Comparison of ENCODE assay signal across 8 cellular contexts in genomic region chr19:1449467-1450442, GRCh38. TPM values are rescaled to one million over a fixed set of nuclear protein-coding genes. Genes with fewer than 3 reads are reported as not detected.
DNase-seq lines count a peak whose midpoint lies in the region; ATAC-seq, FAIRE-seq and TF ChIP-seq lines count a peak whose summit lies in the region.
"Had no signal": no experiment of that assay in that cellular context is flagged by ENCODE, and none has a peak within 500 bp of the region (broad histone marks: within the 10 kb centered on the region; RNA-seq: fewer than 3 reads in every experiment).

Gene APC2, plus strand, starts transcription at chr19:1450121. Its CDS starts 2,881 bp downstream, at chr19:1453002.

- WGBS in GM12878 (ENCODE audit: insufficient coverage, insufficient replicate concordance, low lambda C conversion rate, missing lambda C conversion rate), result 7% methylated on average over 52 of the region's 74 CpGs
- whole genome bisulfite sequencing in esophagus squamous epithelium, 2 donors, result 0 to 13% methylated on average over 3 to 10 of the region's 74 CpGs

- no peak for TF ChIP-seq RAD21 in GM12878 (IDR thresholded peaks at IDR 0.05; ENCODE audit: insufficient read depth, low read depth, low read length)

- H3K9me3 ChIP-seq in GM12878 (replicated peaks; ENCODE audit: control insufficient read depth, insufficient read depth, low read length) (no peaks in the 10 kb centered on the region), neuron (ENCODE audit: low read length) (no peaks in the 10 kb centered on the region), esophagus squamous epithelium (no peaks in the 10 kb centered on the region)
- H3K9me3 ChIP-seq: adrenal gland had no signal

- H3K9ac ChIP-seq in GM12878 (ENCODE audit: control insufficient read depth, insufficient read depth, low read length), result no peak within 1 kb of the TSS

- no peaks in the 10 kb centered on the region for H3K36me3 ChIP-seq in GM12878 (ENCODE audit: control insufficient read depth in 2 of 2, insufficient read depth in 2 of 2, low read length in 1 of 2)
- peaks cover 18% of the 10 kb centered on the region for H3K36me3 ChIP-seq in neuron (ENCODE audit: insufficient read depth, low read length)
- no peaks in the 10 kb centered on the region for H3K36me3 ChIP-seq in esophagus squamous epithelium
- H3K36me3 ChIP-seq: adrenal gland had no signal

- CTCF ChIA-PET in GM12878 (lab: Yijun Ruan, JAX), result no interaction called here

- H3K27me3 ChIP-seq in GM12878 (replicated peaks in 1 of 2; ENCODE audit: control insufficient read depth in 2 of 2, insufficient read depth in 2 of 2, low read length in 1 of 2) (peaks cover 10 to 14% of the 10 kb centered on the region in 2 experiments), neuron (ENCODE audit: insufficient read depth, low read length) (no peaks in the 10 kb centered on the region), esophagus squamous epithelium (peaks cover 48 to 96% (median 59%) of the 10 kb centered on the region in 4 donors)

- POLR2A ChIA-PET in GM12878 (lab: Charles Lee), result no interaction called here

- DNase-seq in DMS79 treated with DMSO at 0.1 percent for 48 hours (lab: John Stamatoyannopoulos, UW), result peak; percentile 72
- DNase-seq in NCI-H146 (lab: John Stamatoyannopoulos, UW), result peak; percentile 82
- DNase-seq in GM12878 (ENCODE audit: low read depth, low spot score), result no peak
- DNase-seq in GM12891 (ENCODE audit: insufficient read length, low spot score), result no peak
- no peak for DNase-seq in HPDE6-E6E7 (ENCODE audit: extremely low spot score)
- DNase-seq in esophagus squamous epithelium (lab: John Stamatoyannopoulos, UW), result no peak

- no peaks in the 10 kb centered on the region for H4K20me1 ChIP-seq in GM12878 (ENCODE audit: control insufficient read depth, insufficient read depth)

- in situ Hi-C loops in GM12878 (cut with MboI), result no loop called here

- no peak within 1 kb of the TSS for H3K4me2 ChIP-seq in GM12878 (ENCODE audit: control insufficient read depth, insufficient read depth)

- intact Hi-C loops in GM12878 (cut with micrococcal nuclease; ENCODE audit: unreplicated experiment), result no loop called here
- intact Hi-C loops in esophagus squamous epithelium (cut with DNase I), result loop anchor here (10.0 kb wide), 1 partner anchor 165 kb away; the partner anchor contains the start of gene EFNA2

- no peaks in the 10 kb centered on the region for H3K79me2 ChIP-seq in GM12878 (ENCODE audit: control insufficient read depth, insufficient read depth, low read length)

- ATAC-seq in GM12878, result peak; percentile 29; the same call in 2 of the 3 replicates

- H3K4me1 ChIP-seq in GM12878 (ENCODE audit: control insufficient read depth, insufficient read depth, low read length), result peaks cover 5% of the 10 kb centered on the region; the same call in 1 of the 2 replicates
- peaks cover 54% of the 10 kb centered on the region for H3K4me1 ChIP-seq in neuron (ENCODE audit: insufficient read depth, low read length)
- peaks cover 25 to 55% (median 29%) of the 10 kb centered on the region in 3 donors for H3K4me1 ChIP-seq in esophagus squamous epithelium

- no peak for TF ChIP-seq CTCF in GM12878 (IDR thresholded peaks at IDR 0.05 in 2 of 3, conservative IDR thresholded peaks at IDR 0.05 in 1 of 3; ENCODE audit: control insufficient read depth in 2 of 3, extremely low read depth in 1 of 3, insufficient read depth in 1 of 3, low read depth in 3 of 3, low read length in 3 of 3)
- no peak for TF ChIP-seq CTCF in esophagus squamous epithelium (IDR thresholded peaks at IDR 0.05)

- TF ChIP-seq POLR2A in GM12878 (IDR thresholded peaks at IDR 0.05; ENCODE audit: low read depth, low read length) (no peak), GM12891 (IDR thresholded peaks at IDR 0.05; ENCODE audit: low read depth, low read length) (no peak), esophagus squamous epithelium (IDR thresholded peaks at IDR 0.05) (no peak)

- FAIRE-seq in GM12878 (lab: Jason Lieb, UNC), result no peak
- FAIRE-seq in GM12891 (lab: Jason Lieb, UNC), result no peak

- no TSS peak for BruUV-seq in GM12878 (replicated peaks; lab: Mats Ljungman, UMichigan)

- SMC1A ChIA-PET in GM12878 (lab: Charles Lee; ENCODE audit: uncharacterized antibody, unreplicated experiment), result no interaction called here

- H3K4me3 ChIP-seq in GM12878 (no peak within 1 kb of the TSS), neuron (ENCODE audit: low read length) (peak within 1 kb of the TSS; percentile 73), esophagus squamous epithelium (peak within 1 kb of the TSS in 1 of 4 donors; percentile 3)
- H3K4me3 ChIP-seq: adrenal gland had no signal

- RAD21 ChIA-PET in GM12878 (lab: Charles Lee; ENCODE audit: unreplicated experiment), result no interaction called here

- TF ChIP-seq EP300 in GM12878 (IDR thresholded peaks at IDR 0.05; ENCODE audit: borderline replicate concordance in 1 of 2, control insufficient read depth in 1 of 2, low read depth in 2 of 2, low read length in 2 of 2), result no peak

- H3K27ac ChIP-seq in GM12878 (ENCODE audit: control insufficient read depth, insufficient read depth) (no peak within 1 kb of the TSS), esophagus squamous epithelium (no peak within 1 kb of the TSS)

- H2AFZ ChIP-seq in GM12878 (ENCODE audit: control insufficient read depth, low read depth, low read length) (no peak within 1 kb of the TSS), neuron (ENCODE audit: low read depth, low read length) (no peak within 1 kb of the TSS)

TF ChIP-seq in GM12878, 131 proteins besides CTCF, POLR2A, EP300 and RAD21:
- peak; percentile 57 for TF ChIP-seq SP1 (IDR thresholded peaks at IDR 0.05; ENCODE audit: low read depth, low read length)
- peak; percentile 74 for TF ChIP-seq SUZ12 (IDR thresholded peaks at IDR 0.05; ENCODE audit: unreplicated experiment)
- TF ChIP-seq CBX3 (IDR thresholded peaks at IDR 0.05; ENCODE audit: borderline replicate concordance, low read depth), result no peak
- TF ChIP-seq ZBED1 (IDR thresholded peaks at IDR 0.05; ENCODE audit: borderline replicate concordance), result no peak

TF ChIP-seq in GM12891, 5 proteins besides CTCF, POLR2A, EP300 and RAD21:
- no peak for TF ChIP-seq SPI1 (IDR thresholded peaks at IDR 0.05; ENCODE audit: low read depth, low read length)
- TF ChIP-seq PAX5 (IDR thresholded peaks at IDR 0.05; ENCODE audit: insufficient read depth, low read length, severe bottlenecking), result no peak
TF ChIP-seq in GM12891: peak in this region for 0.

RNA-seq across cellular contexts. Expression of gene APC2, which starts in this region (rescaled TPM):
- total RNA-seq in GM12878 (2013; cell fraction: nucleolus; rRNA removed), result 0.34 and 0.46 TPM in 2 replicates
- under 0.01 and 0.11 TPM in 2 replicates for total RNA-seq in GM12878 (2014; rRNA removed)
- total RNA-seq in GM12878 (2014; rRNA removed; fragmentation: Illumina TruSeq; extraction: Trizol), result 0.05 TPM in 1 of 2 replicates, not detected in the other
- 0.08 and 0.26 TPM in 2 replicates for total RNA-seq in GM12878 (2021)
- 0.31 TPM for polyA plus RNA-seq in GM12878 (2011; ENCODE audit: low read depth)
- polyA plus RNA-seq in GM12878 (2011; rRNA removed), result not detected in 2 replicates
- 0.03 TPM in 1 of 2 replicates, not detected in the other for polyA plus RNA-seq in GM12878 (2011; cell fraction: cytosol; rRNA removed)
- polyA plus RNA-seq in GM12878 (2011; cell fraction: nucleus; rRNA removed), result 0.18 and 0.38 TPM in 2 replicates
- 0.27 and 0.43 TPM in 2 replicates for polyA plus RNA-seq in GM12878 (2012)
- not detected in 2 replicates for polyA plus RNA-seq in GM12878 (2014; fragmentation: Illumina TruSeq; extraction: Trizol)
- polyA plus RNA-seq in GM12878 (2014; fragmentation: Nextera tagmentation; extraction: Ambion mirVana), result under 1 TPM in 1 of 2 experiments, not detected in 1; 0.02 TPM
- polyA plus RNA-seq in GM12878 (2014; rRNA removed), result 0.16 and 0.73 TPM in 2 replicates
- under 1 TPM in 1 of 2 experiments, not detected in 1; 0.04 TPM for polyA plus RNA-seq in GM12878 (2016; fragmentation: Nextera tagmentation; extraction: Ambion mirVana)
- 0.05 TPM in 1 of 2 replicates, not detected in the other for polyA minus RNA-seq in GM12878 (2011; rRNA and poly(A)+ RNA removed)
- not detected in 2 replicates for polyA minus RNA-seq in GM12878 (2011; cell fraction: cytosol; rRNA and poly(A)+ RNA removed)
- polyA minus RNA-seq in GM12878 (2011; cell fraction: nucleus; rRNA and poly(A)+ RNA removed), result 0.12 and 0.38 TPM in 2 replicates
- polyA plus RNA-seq in GM12891 (2012; ENCODE audit: low read depth, missing spikeins), result 0.14 TPM
- under 1 TPM in 1 of 4 donors, not detected in 3; under 0.01 TPM for total RNA-seq in esophagus squamous epithelium

Comparison
In these comparisons a context has a peak if more than half of its experiments do, and no peak if none do; other contexts are left out.
1. Peak in ATAC-seq in GM12878; RNA of the gene not detected or under 1 TPM.
2. DNase-seq: peak in DMS79 treated with DMSO at 0.1 percent for 48 hours (single experiment) and NCI-H146 (single experiment); none in GM12878 (single experiment), GM12891 (single experiment), HPDE6-E6E7 (single experiment) and esophagus squamous epithelium (single experiment).